ENCODE assay signal across 16 cellular contexts in the genomic region with DNA sequence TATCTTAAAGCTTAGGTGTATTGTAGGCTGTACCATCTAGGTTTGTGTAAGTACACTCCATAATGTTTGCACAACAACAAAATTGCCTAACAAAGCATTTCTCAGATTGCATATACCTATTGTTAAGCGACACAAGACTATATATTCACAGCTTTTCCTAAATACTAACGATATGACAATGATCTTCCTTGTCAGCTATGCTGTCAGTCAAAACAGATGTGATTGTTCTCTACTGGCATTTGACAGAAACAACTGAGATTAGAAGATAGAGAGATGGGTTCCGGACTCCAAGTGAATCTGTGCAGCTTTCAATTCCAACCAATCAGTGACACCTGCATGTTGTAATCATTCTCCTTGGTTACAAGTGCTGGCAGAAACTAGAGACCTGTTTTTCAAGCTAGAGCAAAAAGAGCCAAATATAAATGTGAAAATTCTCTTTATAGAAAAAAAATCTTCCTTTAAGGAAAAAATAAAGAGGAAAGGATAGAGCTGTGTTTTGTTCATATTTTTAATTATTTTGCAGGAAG.
"Had no signal": no experiment of that assay in that cellular context is flagged by ENCODE, and none has a peak within 500 bp of the region (broad histone marks: within the 10 kb centered on the region; RNA-seq: fewer than 3 reads in every experiment).

No MANE protein-coding gene starts in this region.

- H3K4me3 ChIP-seq: cardiac muscle cell, left lung, prostate gland, right atrium auricular region had no signal

- ATAC-seq: activated naive CD4-positive, alpha-beta T cell treated with anti-CD3 and anti-CD28 coated beads, Interleukin-2, amount 50 U/mL, for 72 hours; activated T-cell treated with anti-CD3 and anti-CD28 coated beads, Interleukin-2, amount 50 U/mL, for 72 hours; effector memory CD8-positive, alpha-beta T cell; left lung had no signal

- H3K27me3 ChIP-seq: cardiac muscle cell, left lung, right atrium auricular region had no signal

- H3K9me3 ChIP-seq: left lung, prostate gland, right atrium auricular region had no signal

- H3K4me1 ChIP-seq: left lung, prostate gland, right atrium auricular region had no signal

- H3K4me1 Mint-ChIP-seq: neural crest cell had no signal

- H3K4me3 Mint-ChIP-seq: activated T-cell treated with anti-CD3 and anti-CD28 coated beads, Interleukin-2, amount 50 U/mL, for 72 hours; dendritic cell treated with granulocyte-macrophage colony-stimulating factor and Interleukin-4, amounts not matched to agents 40 ng/mL and 50 ng/mL, for 4 days; effector memory CD8-positive, alpha-beta T cell; neural crest cell had no signal

- H3K27ac ChIP-seq: cardiac muscle cell, left lung, prostate gland, right atrium auricular region had no signal

- H3K27ac Mint-ChIP-seq: activated naive CD4-positive, alpha-beta T cell treated with anti-CD3 and anti-CD28 coated beads, Interleukin-2, amount 50 U/mL, for 72 hours; activated T-cell treated with anti-CD3 and anti-CD28 coated beads, Interleukin-2, amount 50 U/mL, for 72 hours; dendritic cell treated with granulocyte-macrophage colony-stimulating factor and Interleukin-4, amounts not matched to agents 40 ng/mL and 50 ng/mL, for 4 days; effector memory CD8-positive, alpha-beta T cell had no signal

- DNase-seq: activated CD4-positive, alpha-beta T cell treated with anti-CD3 and anti-CD28 coated beads, Interleukin-2, amount 50 U/mL, for 4 hours; activated gamma-delta T cell; activated T-cell treated with anti-CD3 and anti-CD28 coated beads, Interleukin-2, amount 50 U/mL, for 72 hours; effector memory CD8-positive, alpha-beta T cell; hypothalamus; left lung; stimulated activated CD4-positive, alpha-beta T cell treated with anti-CD3 and anti-CD28 coated beads, Interleukin-12 subunit alpha, Interleukin-12 subunit beta, amount 100 ng/mL, for 4 hours; stimulated activated CD4-positive, alpha-beta T cell treated with anti-CD3 and anti-CD28 coated beads, Interleukin-1b, Interleukin-23, amount 100 ng/mL, for 48 hours; stimulated activated CD8-positive, alpha-beta memory T cell treated with anti-CD3 and anti-CD28 coated beads, Interleukin-4, amount 100 ng/mL, for 48 hours; stimulated activated naive CD4-positive, alpha-beta T cell had no signal

- H3K27me3 Mint-ChIP-seq: dendritic cell treated with granulocyte-macrophage colony-stimulating factor and Interleukin-4, amounts not matched to agents 40 ng/mL and 50 ng/mL, for 4 days; effector memory CD8-positive, alpha-beta T cell had no signal

- H3K36me3 Mint-ChIP-seq: activated naive CD4-positive, alpha-beta T cell treated with anti-CD3 and anti-CD28 coated beads, Interleukin-2, amount 50 U/mL, for 72 hours had no signal

- H3K36me3 ChIP-seq: cardiac muscle cell, left lung, prostate gland, right atrium auricular region had no signal

- H3K9me3 Mint-ChIP-seq: activated naive CD4-positive, alpha-beta T cell treated with anti-CD3 and anti-CD28 coated beads, Interleukin-2, amount 50 U/mL, for 72 hours; activated T-cell treated with anti-CD3 and anti-CD28 coated beads, Interleukin-2, amount 50 U/mL, for 72 hours; neural crest cell had no signal
